1 cellular context compared by ENCODE assay signal in genomic region chr2:159292157-159292556, GRCh38.
A peak's percentile ranks its signal among the peaks of the same experiment; 100 is the strongest.
TF ChIP-seq lines count a peak whose summit lies in the region.

No MANE protein-coding gene starts in this region.

TF ChIP-seq in K562, 482 proteins besides CTCF, POLR2A, EP300 and RAD21 (continued from another document):
- TF ChIP-seq TGIF2 (CRISPR knock-in tag; IDR thresholded peaks at IDR 0.05): no peak
- TF ChIP-seq TCF3 (CRISPR knock-in tag; IDR thresholded peaks at IDR 0.05): 0 out of 2 replicates have a peak, but pooled peaks have one; percentile 19
- TF ChIP-seq, protein P1, sequence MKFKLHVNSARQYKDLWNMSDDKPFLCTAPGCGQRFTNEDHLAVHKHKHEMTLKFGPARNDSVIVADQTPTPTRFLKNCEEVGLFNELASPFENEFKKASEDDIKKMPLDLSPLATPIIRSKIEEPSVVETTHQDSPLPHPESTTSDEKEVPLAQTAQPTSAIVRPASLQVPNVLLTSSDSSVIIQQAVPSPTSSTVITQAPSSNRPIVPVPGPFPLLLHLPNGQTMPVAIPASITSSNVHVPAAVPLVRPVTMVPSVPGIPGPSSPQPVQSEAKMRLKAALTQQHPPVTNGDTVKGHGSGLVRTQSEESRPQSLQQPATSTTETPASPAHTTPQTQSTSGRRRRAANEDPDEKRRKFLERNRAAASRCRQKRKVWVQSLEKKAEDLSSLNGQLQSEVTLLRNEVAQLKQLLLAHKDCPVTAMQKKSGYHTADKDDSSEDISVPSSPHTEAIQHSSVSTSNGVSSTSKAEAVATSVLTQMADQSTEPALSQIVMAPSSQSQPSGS (CRISPR knock-in tag; IDR thresholded peaks at IDR 0.05): no peak
- TF ChIP-seq, protein P2, sequence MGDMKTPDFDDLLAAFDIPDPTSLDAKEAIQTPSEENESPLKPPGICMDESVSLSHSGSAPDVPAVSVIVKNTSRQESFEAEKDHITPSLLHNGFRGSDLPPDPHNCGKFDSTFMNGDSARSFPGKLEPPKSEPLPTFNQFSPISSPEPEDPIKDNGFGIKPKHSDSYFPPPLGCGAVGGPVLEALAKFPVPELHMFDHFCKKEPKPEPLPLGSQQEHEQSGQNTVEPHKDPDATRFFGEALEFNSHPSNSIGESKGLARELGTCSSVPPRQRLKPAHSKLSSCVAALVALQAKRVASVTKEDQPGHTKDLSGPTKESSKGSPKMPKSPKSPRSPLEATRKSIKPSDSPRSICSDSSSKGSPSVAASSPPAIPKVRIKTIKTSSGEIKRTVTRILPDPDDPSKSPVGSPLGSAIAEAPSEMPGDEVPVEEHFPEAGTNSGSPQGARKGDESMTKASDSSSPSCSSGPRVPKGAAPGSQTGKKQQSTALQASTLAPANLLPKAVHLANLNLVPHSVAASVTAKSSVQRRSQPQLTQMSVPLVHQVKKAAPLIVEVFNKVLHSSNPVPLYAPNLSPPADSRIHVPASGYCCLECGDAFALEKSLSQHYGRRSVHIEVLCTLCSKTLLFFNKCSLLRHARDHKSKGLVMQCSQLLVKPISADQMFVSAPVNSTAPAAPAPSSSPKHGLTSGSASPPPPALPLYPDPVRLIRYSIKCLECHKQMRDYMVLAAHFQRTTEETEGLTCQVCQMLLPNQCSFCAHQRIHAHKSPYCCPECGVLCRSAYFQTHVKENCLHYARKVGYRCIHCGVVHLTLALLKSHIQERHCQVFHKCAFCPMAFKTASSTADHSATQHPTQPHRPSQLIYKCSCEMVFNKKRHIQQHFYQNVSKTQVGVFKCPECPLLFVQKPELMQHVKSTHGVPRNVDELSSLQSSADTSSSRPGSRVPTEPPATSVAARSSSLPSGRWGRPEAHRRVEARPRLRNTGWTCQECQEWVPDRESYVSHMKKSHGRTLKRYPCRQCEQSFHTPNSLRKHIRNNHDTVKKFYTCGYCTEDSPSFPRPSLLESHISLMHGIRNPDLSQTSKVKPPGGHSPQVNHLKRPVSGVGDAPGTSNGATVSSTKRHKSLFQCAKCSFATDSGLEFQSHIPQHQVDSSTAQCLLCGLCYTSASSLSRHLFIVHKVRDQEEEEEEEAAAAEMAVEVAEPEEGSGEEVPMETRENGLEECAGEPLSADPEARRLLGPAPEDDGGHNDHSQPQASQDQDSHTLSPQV (IDR thresholded peaks at IDR 0.05): 0 out of 2 replicates have a peak, but pooled peaks have one; percentile 36
- no peak for TF ChIP-seq ASH1L (IDR thresholded peaks at IDR 0.05; ENCODE audit: borderline replicate concordance, low read depth, partially characterized antibody)
- peak; percentile 14; the same call in 1 of the 2 replicates for TF ChIP-seq TAL1 (IDR thresholded peaks at IDR 0.05)
- peak; percentile 55; the same call in 1 of the 2 replicates for TF ChIP-seq EHMT2 (IDR thresholded peaks at IDR 0.05)
- no peak for TF ChIP-seq GMEB1 (CRISPR knock-in tag; IDR thresholded peaks at IDR 0.05)
- TF ChIP-seq ZBTB7A (IDR thresholded peaks at IDR 0.05; ENCODE audit: borderline replicate concordance, control insufficient read depth, low read depth, low read length): peak; percentile 81; the same call in 1 of the 2 replicates
- TF ChIP-seq NFYB (IDR thresholded peaks at IDR 0.05; ENCODE audit: extremely low read depth, insufficient read length): peak; percentile 12
- 0 out of 2 replicates have a peak, but pooled peaks have one; percentile 31 for TF ChIP-seq MTA3 (IDR thresholded peaks at IDR 0.05; ENCODE audit: borderline replicate concordance)
- TF ChIP-seq ZNF707 (CRISPR knock-in tag; conservative IDR thresholded peaks at IDR 0.05): no peak
- 0 out of 2 replicates have a peak, but pooled peaks have one; percentile 16 for TF ChIP-seq SOX6 (IDR thresholded peaks at IDR 0.05)
- no peak for TF ChIP-seq SPI1 (IDR thresholded peaks at IDR 0.05; ENCODE audit: borderline replicate concordance, low read depth, low read length)
- peak; percentile 26 for TF ChIP-seq TBP (optimal IDR thresholded peaks at IDR 0.05; ENCODE audit: low read depth, low read length)
- TF ChIP-seq CBX2 (IDR thresholded peaks at IDR 0.05; ENCODE audit: insufficient read depth, low read length, poor library complexity, severe bottlenecking): no peak
- peak; percentile 23; the same call in 1 of the 2 replicates for TF ChIP-seq ARID1B (IDR thresholded peaks at IDR 0.05)
